In the genomic region with DNA sequence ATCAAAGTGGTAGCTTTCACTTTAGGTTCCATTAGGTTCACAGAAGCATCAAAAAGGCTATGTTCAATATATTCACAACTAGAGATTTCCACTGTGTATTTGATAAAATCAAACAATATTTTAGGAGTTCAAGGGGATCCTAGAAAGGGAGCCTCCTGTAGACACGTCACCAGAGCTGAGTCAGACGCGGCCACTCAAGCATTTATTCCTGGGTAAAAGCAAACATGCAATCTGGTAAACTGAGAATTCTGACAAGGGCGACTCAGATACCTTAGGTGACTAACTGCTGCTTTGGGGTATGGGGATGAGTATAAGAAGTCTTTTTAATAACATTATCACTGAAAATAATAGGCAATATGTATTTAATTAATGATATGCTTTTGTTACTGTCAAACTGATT, we compare ENCODE assay signal across 24 cellular contexts.
"Had no signal": no experiment of that assay in that cellular context is flagged by ENCODE, and none has a peak within 500 bp of the region (broad histone marks: within the 10 kb centered on the region; RNA-seq: fewer than 3 reads in every experiment).

No MANE protein-coding gene starts in this region.

- H3K9me3 ChIP-seq: prostate gland, vagina had no signal

- ATAC-seq: activated CD8-positive, alpha-beta memory T cell treated with anti-CD3 and anti-CD28 coated beads, Interleukin-2, amount 10 ng/mL, durations not matched to agents 7 days and 5 days; activated T-helper 17 cell treated with anti-CD3 and anti-CD28 coated beads, Interleukin-2, amount 50 U/mL, for 72 hours; left cardiac atrium; naive thymus-derived CD8-positive, alpha-beta T cell; right cardiac atrium; WTC11 had no signal

- H3K4me1 ChIP-seq: breast epithelium, esophagus muscularis mucosa, prostate gland, suprapubic skin, transverse colon, vagina had no signal

- H3K36me3 ChIP-seq: breast epithelium, esophagus muscularis mucosa, prostate gland, suprapubic skin, transverse colon, vagina had no signal

- H3K27me3 ChIP-seq: breast epithelium, esophagus muscularis mucosa, suprapubic skin, transverse colon, vagina had no signal

- FAIRE-seq: small intestine had no signal

- DNase-seq: activated CD4-positive, alpha-beta memory T cell treated with anti-CD3 and anti-CD28 coated beads, Interleukin-2, amount 10 ng/mL, durations not matched to agents 7 days and 5 days; activated CD4-positive, alpha-beta T cell treated with anti-CD3 and anti-CD28 coated beads for 4 hours; activated CD8-positive, alpha-beta memory T cell treated with anti-CD3 and anti-CD28 coated beads, Interleukin-2, amount 10 ng/mL, durations not matched to agents 7 days and 5 days; activated naive CD4-positive, alpha-beta T cell treated with Interleukin-2 at 50 U/mL for 16 hours; activated naive CD8-positive, alpha-beta T cell treated with anti-CD3 and anti-CD28 coated beads, Interleukin-2, amount 10 ng/mL, durations not matched to agents 7 days and 5 days; aorta; cerebellar nuclear complex; effector CD4-positive, alpha-beta T cell; left cardiac atrium; mesendoderm; naive thymus-derived CD8-positive, alpha-beta T cell; right cardiac atrium; small intestine; stimulated activated CD4-positive, alpha-beta T cell treated with anti-CD3 and anti-CD28 coated beads, Interleukin-15, amount 100 ng/mL, for 24 hours; stimulated activated CD4-positive, alpha-beta T cell treated with anti-CD3 and anti-CD28 coated beads, Interleukin-2, amount 100 ng/mL, for 48 hours; T-helper 2 cell; transverse colon had no signal

- H3K27ac ChIP-seq: breast epithelium, esophagus muscularis mucosa, prostate gland, suprapubic skin, transverse colon, vagina had no signal

- H3K4me3 ChIP-seq: breast epithelium, esophagus muscularis mucosa, prostate gland, suprapubic skin, transverse colon, vagina had no signal
